8 cellular contexts compared by ENCODE assay signal in genomic region chr2:9207641-9208301, GRCh38. TPM values are rescaled to one million over a fixed set of nuclear protein-coding genes. Genes with fewer than 3 reads are reported as not detected.
DNase-seq lines count a peak whose midpoint lies in the region; ATAC-seq and TF ChIP-seq lines count a peak whose summit lies in the region.

No MANE protein-coding gene starts in this region.

- H3K36me3 Mint-ChIP-seq in activated naive CD4-positive, alpha-beta T cell treated with anti-CD3 and anti-CD28 coated beads for 36 hours (ENCODE audit: low read depth), result no peaks in the 10 kb centered on the region
- H3K36me3 Mint-ChIP-seq in type B pancreatic cell, result peaks cover 5% of the 10 kb centered on the region

- peaks cover 5% of the 10 kb centered on the region for H3K4me1 Mint-ChIP-seq in activated naive CD4-positive, alpha-beta T cell treated with anti-CD3 and anti-CD28 coated beads for 36 hours (ENCODE audit: low read depth)
- peaks cover 40% of the 10 kb centered on the region for H3K4me1 Mint-ChIP-seq in type B pancreatic cell (ENCODE audit: unreplicated experiment)

- no peaks in the 10 kb centered on the region for H3K9me3 ChIP-seq in lung (ENCODE audit: control insufficient read depth in 2 of 2, insufficient read depth in 1 of 2, low read length in 1 of 2)

- no peaks in the 10 kb centered on the region for H3K36me3 ChIP-seq in lung (ENCODE audit: control insufficient read depth in 2 of 2, insufficient read depth in 2 of 2, low read length in 2 of 2)

- CTCF ChIA-PET in activated naive CD4-positive, alpha-beta T cell treated with anti-CD3 and anti-CD28 coated beads for 36 hours (lab: Charles Lee), result interaction anchor here (0.8 to 1.1 kb wide), 2 partner anchors 66 to 77 kb away, joined by 3 to 4 read pairs; no protein-coding TSS in a partner anchor

- H3K4me1 ChIP-seq in lung (ENCODE audit: control insufficient read depth in 2 of 2, insufficient read depth in 2 of 2, low read length in 2 of 2), result peaks cover 2 to 13% of the 10 kb centered on the region in 2 donors

- peak; percentile 37 for ATAC-seq in lung (ENCODE audit: insufficient read depth, low FRiP score)
- no peak for ATAC-seq in HG03095 (IDR thresholded peaks at IDR 0.05; ENCODE audit: unreplicated experiment)

- no peaks in the 10 kb centered on the region for H3K9me3 Mint-ChIP-seq in activated naive CD4-positive, alpha-beta T cell treated with anti-CD3 and anti-CD28 coated beads for 36 hours
- no peaks in the 10 kb centered on the region for H3K9me3 Mint-ChIP-seq in type B pancreatic cell

- 1 to 2% methylated on average over 32 to 34 of the region's 34 CpGs for WGBS in lung, 2 donors

- H3K27ac Mint-ChIP-seq in activated naive CD4-positive, alpha-beta T cell treated with anti-CD3 and anti-CD28 coated beads for 36 hours, result no peak overlapping the region
- H3K27ac Mint-ChIP-seq in type B pancreatic cell, result peak overlapping the region; percentile 82

- TF ChIP-seq CTCF in lung (IDR thresholded peaks at IDR 0.05; ENCODE audit: control extremely low read depth, extremely low read depth) (no peak), type B pancreatic cell (conservative IDR thresholded peaks at IDR 0.05) (no peak)

- H3K4me3 Mint-ChIP-seq in activated naive CD4-positive, alpha-beta T cell treated with anti-CD3 and anti-CD28 coated beads for 36 hours, result peak overlapping the region; percentile 54
- peak overlapping the region; percentile 96 for H3K4me3 Mint-ChIP-seq in type B pancreatic cell

- intact Hi-C loops in activated naive CD4-positive, alpha-beta T cell treated with anti-CD3 and anti-CD28 coated beads for 36 hours (cut with micrococcal nuclease), result loop anchor here (10.0 kb wide), 1 partner anchor 347 kb away; the partner anchor contains the start of gene ADAM17

- peak; percentile 11 for DNase-seq in activated naive CD4-positive, alpha-beta T cell treated with anti-CD3 and anti-CD28 coated beads for 36 hours
- DNase-seq in activated naive CD4-positive, alpha-beta T cell treated with Interleukin-2 at 50 U/mL for 16 hours, result no peak
- peak; percentile 62 for DNase-seq in NCI-H345 treated with DMSO at 0.1 percent for 48 hours (lab: John Stamatoyannopoulos, UW; ENCODE audit: unreplicated experiment)
- peak in 10 of 61 donors; percentile 29 to 60 (median 40) for DNase-seq in caudate nucleus (lab: John Stamatoyannopoulos, UW)
- DNase-seq in lung (ENCODE audit: low spot score), result peak; percentile 66
- peak; percentile 70 for DNase-seq in type B pancreatic cell (ENCODE audit: extremely low spot score, unreplicated experiment)
- DNase-seq in NCI-H2029 treated with DMSO at 0.1 percent for 48 hours (lab: John Stamatoyannopoulos, UW), result no peak

- H3K27ac ChIP-seq in caudate nucleus (ENCODE audit: low read depth, low read length) (peak overlapping the region; percentile 67), lung (ENCODE audit: low read depth in 1 of 2, low read length in 1 of 2) (peak overlapping the region; percentile 91 to 95)

- peaks cover 53% of the 10 kb centered on the region for H3K27me3 Mint-ChIP-seq in activated naive CD4-positive, alpha-beta T cell treated with anti-CD3 and anti-CD28 coated beads for 36 hours (ENCODE audit: low read depth)
- H3K27me3 Mint-ChIP-seq in type B pancreatic cell, result no peaks in the 10 kb centered on the region

- no peaks in the 10 kb centered on the region for H3K27me3 ChIP-seq in lung (ENCODE audit: control insufficient read depth, insufficient read depth)

- H3K4me3 ChIP-seq in lung, result peak overlapping the region; percentile 94

RNA-seq across cellular contexts. Expression of gene ASAP2, which starts 1.2 kb away (rescaled TPM):
- under 1 TPM; 0.14 to 0.15 TPM for total RNA-seq in activated naive CD4-positive, alpha-beta T cell treated with anti-CD3 and anti-CD28 coated beads for 36 hours
- total RNA-seq in lung (10 to 100 TPM; 19.2 to 30.9 TPM), type B pancreatic cell (ENCODE audit: low replicate concordance) (45.6 and 49.6 TPM in 2 replicates)
- 10 to 100 TPM in 1 of 2 donors, 1 to 10 TPM in 1; 7.4 to 14.8 TPM for polyA plus RNA-seq in lung

Comparison
In these comparisons a context has a peak if more than half of its experiments do, and no peak if none do; other contexts are left out.
1. DNase-seq: peak in activated naive CD4-positive, alpha-beta T cell treated with anti-CD3 and anti-CD28 coated beads for 36 hours (single experiment), NCI-H345 treated with DMSO at 0.1 percent for 48 hours (single experiment), lung (single experiment) and type B pancreatic cell (single experiment); none in activated naive CD4-positive, alpha-beta T cell treated with Interleukin-2 at 50 U/mL for 16 hours (single experiment) and NCI-H2029 treated with DMSO at 0.1 percent for 48 hours (single experiment).
2. RNA of gene ASAP2, which starts 1.2 kb away (total RNA-seq): 45.6 to 49.6 TPM in type B pancreatic cell and 19.2 to 30.9 TPM in lung; 0.14 to 0.15 TPM in activated naive CD4-positive, alpha-beta T cell treated with anti-CD3 and anti-CD28 coated beads for 36 hours; every median in the first group is over 10 times any median in the second.